8 cellular contexts compared by ENCODE assay signal in the genomic region with DNA sequence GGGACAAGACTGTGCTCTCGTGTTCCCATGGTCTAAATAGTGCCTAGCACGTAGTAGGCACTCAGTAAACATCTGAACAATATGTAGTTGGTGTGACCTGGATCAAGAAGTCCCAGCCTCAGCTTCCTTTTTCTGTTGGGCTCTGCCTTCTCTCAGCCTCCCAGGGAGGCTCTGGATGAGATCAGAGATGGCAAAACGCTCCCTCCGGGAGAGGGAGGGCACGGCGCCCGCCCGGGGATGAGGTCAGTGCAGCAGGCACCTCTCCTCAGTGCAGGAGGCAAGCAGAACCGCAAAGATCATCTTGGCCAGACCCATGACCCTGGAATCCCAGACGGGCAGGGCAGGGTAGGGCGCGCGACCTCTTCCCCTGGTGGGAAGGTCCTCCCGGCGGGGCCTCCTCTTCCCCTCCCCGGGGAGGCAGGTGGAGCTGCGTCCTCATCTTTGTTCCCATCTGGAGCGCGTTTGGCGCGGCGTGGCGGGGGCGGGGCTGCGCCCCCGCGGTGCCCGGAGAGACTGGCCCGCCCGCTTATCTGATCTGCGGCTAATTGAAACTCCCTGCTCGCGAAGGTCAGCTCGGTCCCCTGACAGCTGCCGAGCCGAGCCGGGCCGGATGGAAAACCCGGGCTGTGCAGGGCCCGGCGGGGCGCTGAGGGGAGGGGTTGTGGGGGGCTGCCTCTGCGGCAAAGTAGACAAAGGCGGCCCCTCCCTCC.
DNase-seq lines count a peak whose midpoint lies in the region; ATAC-seq, FAIRE-seq and TF ChIP-seq lines count a peak whose summit lies in the region.
"Had no signal": no experiment of that assay in that cellular context is flagged by ENCODE, and none has a peak within 500 bp of the region (broad histone marks: within the 10 kb centered on the region; RNA-seq: fewer than 3 reads in every experiment).

No MANE protein-coding gene starts in this region.

- H3K36me3 ChIP-seq in HepG2 (replicated peaks in 1 of 2; ENCODE audit: control insufficient read depth in 1 of 2, insufficient read depth in 2 of 2, low read length in 2 of 2) (no peaks in the 10 kb centered on the region), testis (ENCODE audit: low read depth, missing control alignments) (no peaks in the 10 kb centered on the region)

- TF ChIP-seq EP300 in HepG2 (IDR thresholded peaks at IDR 0.05; ENCODE audit: low read depth in 2 of 2, low read length in 2 of 2) (no peak), HepG2 (CRISPR knock-in tag; IDR thresholded peaks at IDR 0.05; ENCODE audit: borderline replicate concordance) (0 out of 2 replicates have a peak, but pooled peaks have one; percentile 13)

- CTCF ChIA-PET in HepG2 (lab: Yijun Ruan, JAX; ENCODE audit: low intra/inter-chr PET ratio, low total read pairs) = no interaction called here

- H3K9ac ChIP-seq in HepG2 (ENCODE audit: insufficient read depth, low read depth, low read length) = peak overlapping the region; percentile 45

- H4K20me1 ChIP-seq in HepG2 (ENCODE audit: insufficient read depth, low read length) = no peaks in the 10 kb centered on the region

- peak overlapping the region; percentile 51 for H3K27ac ChIP-seq in HepG2 (ENCODE audit: extremely low read length, insufficient read depth, low read length)
- H3K27ac ChIP-seq in testis = no peak overlapping the region
- H3K27ac ChIP-seq: VCaP had no signal

- TF ChIP-seq POLR2A in HepG2 (IDR thresholded peaks at IDR 0.05; ENCODE audit: insufficient read depth in 1 of 2, low read depth in 2 of 2, low read length in 2 of 2) (no peak), testis (IDR thresholded peaks at IDR 0.05) (no peak)

- POLR2A ChIA-PET in HepG2 (lab: Yijun Ruan, JAX) = interaction anchor here (0.8 to 6.1 kb wide), 10 partner anchors 12 to 71 kb away, joined by 3 to 62 read pairs (median 7); a partner anchor contains a TSS

- DNase-seq in GM13977 (ENCODE audit: low spot score) (peak; percentile 75), NCI-H526 (lab: John Stamatoyannopoulos, UW) (peak; percentile 55 to 86), dermis blood vessel endothelial cell (peak; percentile 63), HepG2 (ENCODE audit: low spot score) (peak; percentile 75), testis (peak; percentile 74), activated gamma-delta T cell treated with Interleukin-2 at 50 U/mL for 16 hours (no peak), DMS114 treated with DMSO at 0.1 percent for 48 hours (lab: John Stamatoyannopoulos, UW; ENCODE audit: unreplicated experiment) (no peak)

- in situ Hi-C loops in GM13977 (cut with MboI; ENCODE audit: low pct_unique_long_range_greater_than_20kb, low sequenced_read_pairs, unreplicated experiment) (no loop called here), HepG2 (cut with HindIII; ENCODE audit: extremely low pct_ligation_motif_present, low pct_unique_long_range_greater_than_20kb) (loop anchor here (5.0 kb wide), 1 partner anchor 72 kb away; no protein-coding TSS in a partner anchor)

- H3K4me2 ChIP-seq in HepG2 (ENCODE audit: low read depth, low read length) = peak overlapping the region; percentile 87

- intact Hi-C loops in HepG2 (cut with micrococcal nuclease; ENCODE audit: unreplicated experiment) = loop anchor here (1.0 to 5.0 kb wide), 2 partner anchors 38 to 72 kb away; no protein-coding TSS in a partner anchor
- intact Hi-C loops in testis (cut with DNase I; ENCODE audit: low total_unique reads) = no loop called here

- no peaks in the 10 kb centered on the region for H3K79me2 ChIP-seq in HepG2 (ENCODE audit: insufficient read depth, low read length)

- peak overlapping the region; percentile 23 for H2AFZ ChIP-seq in HepG2 (ENCODE audit: low read length)

- TF ChIP-seq RAD21 in HepG2 (CRISPR knock-in tag; IDR thresholded peaks at IDR 0.05) = peak; percentile 40; the same call in 1 of the 2 replicates

- H3K4me3 ChIP-seq in HepG2 (replicated peaks in 1 of 3; ENCODE audit: insufficient read depth in 1 of 3, low read depth in 2 of 3, low read length in 3 of 3) = peak overlapping the region; percentile 12 to 72 (median 57)
- peak overlapping the region; percentile 1 to 60 for H3K4me3 ChIP-seq in testis

- TF ChIP-seq CTCF in GM13977 (IDR thresholded peaks at IDR 0.05; ENCODE audit: extremely low read depth, insufficient read depth, missing control alignments) (no peak), HepG2 (CRISPR knock-in tag; IDR thresholded peaks at IDR 0.05) (peak; percentile 15; the same call in 1 of the 2 replicates), testis (IDR thresholded peaks at IDR 0.05) (no peak)

- H3K4me1 ChIP-seq in HepG2 (ENCODE audit: insufficient read depth, low read length) (peaks cover 62% of the 10 kb centered on the region), testis (peaks cover 28% of the 10 kb centered on the region)

- H3K27me3 ChIP-seq in HepG2 (ENCODE audit: control insufficient read depth in 1 of 2, insufficient read depth in 2 of 2, low read length in 2 of 2) (no peaks in the 10 kb centered on the region), testis (no peaks in the 10 kb centered on the region)

- ATAC-seq in HepG2 = peak; percentile 65

- FAIRE-seq in HepG2 (lab: Jason Lieb, UNC) = peak; percentile 61

- BruUV-seq in HepG2 (replicated peaks; lab: Mats Ljungman, UMichigan) = no TSS peak

- 0% methylated on average over 2 of the region's 44 CpGs for WGBS in HepG2 (ENCODE audit: low lambda C conversion rate)
- WGBS in testis, 2 donors = 5 to 42% methylated on average over 3 to 31 of the region's 44 CpGs

- H3K9me3 ChIP-seq in HepG2 (ENCODE audit: low read length) (no peaks in the 10 kb centered on the region), testis (no peaks in the 10 kb centered on the region)

TF ChIP-seq in HepG2, 621 proteins besides CTCF, POLR2A, EP300 and RAD21 (continues in another document):
- TF ChIP-seq GFI1 (CRISPR knock-in tag; IDR thresholded peaks at IDR 0.05; ENCODE audit: borderline replicate concordance) = peak; percentile 59; the same call in 1 of the 2 replicates
- TF ChIP-seq KDM5B (CRISPR knock-in tag; IDR thresholded peaks at IDR 0.05; ENCODE audit: borderline replicate concordance) = peak; percentile 56; the same call in 1 of the 2 replicates
- TF ChIP-seq ZNF746 (CRISPR knock-in tag; IDR thresholded peaks at IDR 0.05) = peak; percentile 51
- TF ChIP-seq ZNF225 (CRISPR knock-in tag; IDR thresholded peaks at IDR 0.05) = 0 out of 2 replicates have a peak, but pooled peaks have one; percentile 28
- TF ChIP-seq MBD4 (IDR thresholded peaks at IDR 0.05; ENCODE audit: borderline replicate concordance, low read length) = no peak
- TF ChIP-seq REPIN1 (CRISPR knock-in tag; IDR thresholded peaks at IDR 0.05; ENCODE audit: borderline replicate concordance, low read depth) = no peak
- TF ChIP-seq, protein P1, sequence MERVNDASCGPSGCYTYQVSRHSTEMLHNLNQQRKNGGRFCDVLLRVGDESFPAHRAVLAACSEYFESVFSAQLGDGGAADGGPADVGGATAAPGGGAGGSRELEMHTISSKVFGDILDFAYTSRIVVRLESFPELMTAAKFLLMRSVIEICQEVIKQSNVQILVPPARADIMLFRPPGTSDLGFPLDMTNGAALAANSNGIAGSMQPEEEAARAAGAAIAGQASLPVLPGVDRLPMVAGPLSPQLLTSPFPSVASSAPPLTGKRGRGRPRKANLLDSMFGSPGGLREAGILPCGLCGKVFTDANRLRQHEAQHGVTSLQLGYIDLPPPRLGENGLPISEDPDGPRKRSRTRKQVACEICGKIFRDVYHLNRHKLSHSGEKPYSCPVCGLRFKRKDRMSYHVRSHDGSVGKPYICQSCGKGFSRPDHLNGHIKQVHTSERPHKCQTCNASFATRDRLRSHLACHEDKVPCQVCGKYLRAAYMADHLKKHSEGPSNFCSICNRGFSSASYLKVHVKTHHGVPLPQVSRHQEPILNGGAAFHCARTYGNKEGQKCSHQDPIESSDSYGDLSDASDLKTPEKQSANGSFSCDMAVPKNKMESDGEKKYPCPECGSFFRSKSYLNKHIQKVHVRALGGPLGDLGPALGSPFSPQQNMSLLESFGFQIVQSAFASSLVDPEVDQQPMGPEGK (CRISPR knock-in tag; IDR thresholded peaks at IDR 0.05) = peak; percentile 97
- no peak for TF ChIP-seq SIX1 (CRISPR knock-in tag; IDR thresholded peaks at IDR 0.05; ENCODE audit: borderline replicate concordance)
- TF ChIP-seq MTA1 (CRISPR knock-in tag; IDR thresholded peaks at IDR 0.05; ENCODE audit: borderline replicate concordance) = peak; percentile 94
- TF ChIP-seq HDAC2 (CRISPR knock-in tag; IDR thresholded peaks at IDR 0.05) = 0 out of 2 replicates have a peak, but pooled peaks have one; percentile 39
- 0 out of 2 replicates have a peak, but pooled peaks have one; percentile 56 for TF ChIP-seq TGIF2 (CRISPR knock-in tag; IDR thresholded peaks at IDR 0.05)
- TF ChIP-seq, protein P2, sequence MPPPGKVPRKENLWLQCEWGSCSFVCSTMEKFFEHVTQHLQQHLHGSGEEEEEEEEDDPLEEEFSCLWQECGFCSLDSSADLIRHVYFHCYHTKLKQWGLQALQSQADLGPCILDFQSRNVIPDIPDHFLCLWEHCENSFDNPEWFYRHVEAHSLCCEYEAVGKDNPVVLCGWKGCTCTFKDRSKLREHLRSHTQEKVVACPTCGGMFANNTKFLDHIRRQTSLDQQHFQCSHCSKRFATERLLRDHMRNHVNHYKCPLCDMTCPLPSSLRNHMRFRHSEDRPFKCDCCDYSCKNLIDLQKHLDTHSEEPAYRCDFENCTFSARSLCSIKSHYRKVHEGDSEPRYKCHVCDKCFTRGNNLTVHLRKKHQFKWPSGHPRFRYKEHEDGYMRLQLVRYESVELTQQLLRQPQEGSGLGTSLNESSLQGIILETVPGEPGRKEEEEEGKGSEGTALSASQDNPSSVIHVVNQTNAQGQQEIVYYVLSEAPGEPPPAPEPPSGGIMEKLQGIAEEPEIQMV (CRISPR knock-in tag; IDR thresholded peaks at IDR 0.05; ENCODE audit: low read depth) = no peak
- peak; percentile 52; the same call in 1 of the 2 replicates for TF ChIP-seq GABPB1 (CRISPR knock-in tag; IDR thresholded peaks at IDR 0.05)
- TF ChIP-seq CHD4 (IDR thresholded peaks at IDR 0.05; ENCODE audit: borderline replicate concordance, low read length) = peak; percentile 55; the same call in 1 of the 2 replicates
- TF ChIP-seq ZNF737 (CRISPR knock-in tag; IDR thresholded peaks at IDR 0.05; ENCODE audit: borderline replicate concordance) = no peak
- peak; percentile 30; the same call in 1 of the 2 replicates for TF ChIP-seq ZNF317 (CRISPR knock-in tag; IDR thresholded peaks at IDR 0.05)
- no peak for TF ChIP-seq FOXP1 (IDR thresholded peaks at IDR 0.05)
- peak; percentile 32; the same call in 1 of the 2 replicates for TF ChIP-seq FOXP1 (CRISPR knock-in tag; IDR thresholded peaks at IDR 0.05)
- no peak for TF ChIP-seq ZNF766 (CRISPR knock-in tag; IDR thresholded peaks at IDR 0.05; ENCODE audit: borderline replicate concordance)
- TF ChIP-seq ZNF431 (CRISPR knock-in tag; IDR thresholded peaks at IDR 0.05; ENCODE audit: borderline replicate concordance, low read depth) = no peak
- TF ChIP-seq RXRB (CRISPR knock-in tag; IDR thresholded peaks at IDR 0.05; ENCODE audit: borderline replicate concordance) = peak; percentile 60
- TF ChIP-seq PLRG1 (conservative IDR thresholded peaks at IDR 0.05) = no peak

Comparison
In these comparisons a context has a peak if more than half of its experiments do, and no peak if none do; other contexts are left out.
1. DNase-seq: peak in GM13977 (single experiment), NCI-H526 (2 of 2), dermis blood vessel endothelial cell (single experiment), HepG2 (single experiment) and testis (single experiment); none in activated gamma-delta T cell treated with Interleukin-2 at 50 U/mL for 16 hours (single experiment) and DMS114 treated with DMSO at 0.1 percent for 48 hours (single experiment).